ENCODE assay signal across 11 cellular contexts in genomic region chr15:23866832-23867231, GRCh38.
DNase-seq lines count a peak whose midpoint lies in the region; ATAC-seq and TF ChIP-seq lines count a peak whose summit lies in the region.
"Had no signal": no experiment of that assay in that cellular context is flagged by ENCODE, and none has a peak within 500 bp of the region (broad histone marks: within the 10 kb centered on the region; RNA-seq: fewer than 3 reads in every experiment).

No MANE protein-coding gene starts in this region.

- DNase-seq in AG04450 (ENCODE audit: low read depth, low spot score) (no peak), HT-29 (ENCODE audit: low spot score) (peak; percentile 66), RKO (ENCODE audit: low spot score) (peak; percentile 21), inferior parietal cortex (ENCODE audit: extremely low spot score) (peak; percentile 69), AG08396 (ENCODE audit: low spot score) (no peak)
- DNase-seq in stimulated activated CD4-positive, alpha-beta T cell treated with anti-CD3 and anti-CD28 coated beads, Interleukin-4, amount 100 ng/mL, for 4 hours = no peak
- DNase-seq: NCI-H510A; stimulated activated naive B cell treated with anti-CD40 and anti-IgM and Interleukin-4, amounts not matched to agents 10 μg/mL and 1 μg/mL and 100 μg/mL, for 72 hours had no signal

- H3K27me3 ChIP-seq in AG04450 (ENCODE audit: control insufficient read depth, insufficient read depth, low read length) = no peaks in the 10 kb centered on the region

- POLR2A ChIA-PET in AG04450 (lab: Yijun Ruan, JAX) = no interaction called here

- H3K4me3 ChIP-seq in AG04450 (ENCODE audit: low read depth, low read length) = no peak overlapping the region

- peaks cover 4% of the 10 kb centered on the region for H3K9me3 ChIP-seq in AG04450 (ENCODE audit: control insufficient read depth, insufficient read depth, low read length)

- no peak for ATAC-seq in HG03520 (IDR thresholded peaks at IDR 0.05; ENCODE audit: unreplicated experiment)
- no peak for ATAC-seq in GM21786 (IDR thresholded peaks at IDR 0.05; ENCODE audit: unreplicated experiment)
- ATAC-seq: HCT116; stimulated activated naive B cell treated with anti-CD40 and anti-IgM and Interleukin-4, amounts not matched to agents 10 μg/mL and 1 μg/mL and 100 μg/mL, for 72 hours had no signal

- TF ChIP-seq CTCF in AG04450 (IDR thresholded peaks at IDR 0.05; ENCODE audit: low read depth, low read length) = peak; percentile 36

- CTCF ChIA-PET in AG04450 (lab: Charles Lee) = no interaction called here

- no peak overlapping the region for H3K27ac ChIP-seq in AG04450 (ENCODE audit: low read depth, low read length)

Comparison
In these comparisons a context has a peak if more than half of its experiments do, and no peak if none do; other contexts are left out.
1. DNase-seq: peak in HT-29 (single experiment), RKO (single experiment) and inferior parietal cortex (single experiment); none in AG04450 (single experiment), AG08396 (single experiment) and stimulated activated CD4-positive, alpha-beta T cell treated with anti-CD3 and anti-CD28 coated beads, Interleukin-4, amount 100 ng/mL, for 4 hours (0 of 2).